Comparison of ENCODE assay signal across 15 cellular contexts in the genomic region with DNA sequence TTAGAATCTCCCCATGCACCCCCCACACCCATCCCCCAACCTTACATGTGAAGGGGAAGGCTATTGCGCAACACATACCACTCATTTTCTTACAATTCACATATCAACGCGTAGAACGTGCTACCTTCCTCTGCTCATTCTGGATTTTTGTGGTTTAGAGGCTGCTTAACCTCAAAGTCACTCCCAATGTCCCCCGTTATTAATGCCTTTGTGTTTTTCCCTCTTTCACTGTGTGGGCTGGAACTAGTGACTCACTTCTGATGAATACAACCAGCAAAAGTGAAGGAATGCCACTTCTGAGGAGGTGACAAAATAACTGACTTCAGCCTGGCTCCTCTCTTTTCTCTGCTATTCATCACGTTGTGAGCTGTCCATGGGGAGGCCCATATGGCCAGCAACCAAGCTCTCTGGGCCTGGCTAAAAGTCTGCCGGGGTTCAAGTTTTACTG.
DNase-seq lines count a peak whose midpoint lies in the region; ATAC-seq, FAIRE-seq and TF ChIP-seq lines count a peak whose summit lies in the region.
"Had no signal": no experiment of that assay in that cellular context is flagged by ENCODE, and none has a peak within 500 bp of the region (broad histone marks: within the 10 kb centered on the region; RNA-seq: fewer than 3 reads in every experiment).

No MANE protein-coding gene starts in this region.

- CTCF ChIA-PET in Panc1 (lab: Charles Lee) = no interaction called here

- no peaks in the 10 kb centered on the region; the same call in 1 of the 2 replicates for H3K9me3 ChIP-seq in Panc1 (ENCODE audit: control insufficient read depth, insufficient read depth, low read depth, low read length)

- no peaks in the 10 kb centered on the region for H3K4me1 ChIP-seq in Panc1 (ENCODE audit: control insufficient read depth, insufficient read depth, low read length)

- ATAC-seq in Panc1 (no peak), GM19395 (IDR thresholded peaks at IDR 0.05; ENCODE audit: unreplicated experiment) (no peak), HG03342 (IDR thresholded peaks at IDR 0.05; ENCODE audit: unreplicated experiment) (no peak)
- ATAC-seq: activated T-cell treated with anti-CD3 and anti-CD28 coated beads, Interleukin-2, amount 50 U/mL, for 4 hours; naive thymus-derived CD4-positive, alpha-beta T cell had no signal

- H3K36me3 ChIP-seq in Panc1 (ENCODE audit: control insufficient read depth, insufficient read depth, low read length) = no peaks in the 10 kb centered on the region

- TF ChIP-seq CTCF in Panc1 (IDR thresholded peaks at IDR 0.05) (no peak), epithelial cell of esophagus (IDR thresholded peaks at IDR 0.05; ENCODE audit: insufficient read depth, low read depth, low read length, missing control alignments) (no peak)

- BruUV-seq in Panc1 (replicated peaks; lab: Mats Ljungman, UMichigan) = no TSS peak

- POLR2A ChIA-PET in Panc1 (lab: Charles Lee) = no interaction called here

- intact Hi-C loops in Panc1 (cut with micrococcal nuclease; ENCODE audit: unreplicated experiment) = no loop called here

- H3K4me3 ChIP-seq in Panc1 (ENCODE audit: low read depth in 2 of 2, low read length in 2 of 2) = no peak overlapping the region
- no peak overlapping the region for H3K4me3 ChIP-seq in epithelial cell of esophagus (ENCODE audit: low read length)

- no peak overlapping the region for H3K27ac ChIP-seq in Panc1 (ENCODE audit: low read length)

- H3K27me3 ChIP-seq in Panc1 (ENCODE audit: control insufficient read depth, insufficient read depth, low read length) = no peaks in the 10 kb centered on the region

- no peak for TF ChIP-seq POLR2A in H54 (IDR thresholded peaks at IDR 0.05; ENCODE audit: low read depth, low read length)

- in situ Hi-C loops in Panc1 (cut with HindIII; ENCODE audit: low pct_unique_long_range_greater_than_20kb, low sequenced_read_pairs) = no loop called here

- FAIRE-seq in H54 (lab: Jason Lieb, UNC) = peak; percentile 62

- DNase-seq in H54 (ENCODE audit: insufficient read length, low spot score) = no peak
- peak; percentile 4 for DNase-seq in Panc1 (ENCODE audit: low read depth, low spot score)
- peak; percentile 70 for DNase-seq in epithelial cell of esophagus (ENCODE audit: low read depth)
- peak; percentile 99 for DNase-seq in renal cortical epithelial cell (ENCODE audit: low read depth)
- DNase-seq in NCI-H1048 (lab: John Stamatoyannopoulos, UW) = no peak
- no peak for DNase-seq in amygdala (lab: John Stamatoyannopoulos, UW)
- DNase-seq: activated CD4-positive, alpha-beta T cell treated with anti-CD3 and anti-CD28 coated beads for 1 hour; activated T-cell treated with anti-CD3 and anti-CD28 coated beads, Interleukin-2, amount 50 U/mL, for 4 hours; GDM1; naive thymus-derived CD4-positive, alpha-beta T cell; NCI-H1930; NCI-H748 treated with DMSO at 0.1 percent for 48 hours; retina had no signal

Comparison
In these comparisons a context has a peak if more than half of its experiments do, and no peak if none do; other contexts are left out.
1. DNase-seq: peak in Panc1 (single experiment), epithelial cell of esophagus (single experiment) and renal cortical epithelial cell (single experiment); none in H54 (single experiment), NCI-H1048 (single experiment) and amygdala (0 of 56).